ENCODE assay signal across 11 cellular contexts in the genomic region with DNA sequence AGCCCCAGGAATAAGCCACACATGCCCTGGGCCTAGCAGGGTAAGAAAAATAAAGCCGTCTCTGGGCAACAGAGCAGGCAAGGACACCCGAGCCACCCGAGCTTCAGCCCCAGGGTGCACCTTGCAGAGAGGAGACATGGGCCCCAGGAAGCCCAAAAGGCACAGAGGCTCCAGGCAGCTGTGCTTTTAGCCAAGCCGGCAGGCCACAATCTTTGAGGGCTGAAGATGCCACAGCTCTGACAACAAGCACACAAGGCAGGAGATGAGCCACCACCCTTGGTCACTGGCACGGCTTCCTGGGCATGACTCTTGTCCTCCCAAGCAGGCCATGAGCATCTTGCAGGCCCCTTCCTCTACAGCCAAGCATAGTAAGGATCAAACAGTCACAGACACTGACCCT.
"Had no signal": no experiment of that assay in that cellular context is flagged by ENCODE, and none has a peak within 500 bp of the region (broad histone marks: within the 10 kb centered on the region; RNA-seq: fewer than 3 reads in every experiment).

No MANE protein-coding gene starts in this region.

- DNase-seq: activated CD4-positive, alpha-beta T cell treated with anti-CD3 and anti-CD28 coated beads, Interleukin-2, amount 50 U/mL, for 4 hours; activated gamma-delta T cell; adrenal gland; foreskin keratinocyte; kidney; left ventricle myocardium superior; stomach had no signal

- H3K4me3 ChIP-seq: adrenal gland, right atrium auricular region, stomach, thoracic aorta had no signal

- ATAC-seq: activated naive CD4-positive, alpha-beta T cell treated with anti-CD3 and anti-CD28 coated beads, Interleukin-2, amount 50 U/mL, for 72 hours; foreskin keratinocyte had no signal

- H3K27ac ChIP-seq: adrenal gland, epithelial cell of prostate, foreskin keratinocyte, stomach, thoracic aorta had no signal

- H3K36me3 ChIP-seq: adrenal gland, right atrium auricular region, stomach, thoracic aorta had no signal

- H3K9me3 ChIP-seq: adrenal gland, right atrium auricular region, stomach, thoracic aorta had no signal

- H3K27me3 ChIP-seq: adrenal gland, foreskin keratinocyte, right atrium auricular region, stomach had no signal
